Comparison of ENCODE assay signal across 11 cellular contexts in the genomic region with DNA sequence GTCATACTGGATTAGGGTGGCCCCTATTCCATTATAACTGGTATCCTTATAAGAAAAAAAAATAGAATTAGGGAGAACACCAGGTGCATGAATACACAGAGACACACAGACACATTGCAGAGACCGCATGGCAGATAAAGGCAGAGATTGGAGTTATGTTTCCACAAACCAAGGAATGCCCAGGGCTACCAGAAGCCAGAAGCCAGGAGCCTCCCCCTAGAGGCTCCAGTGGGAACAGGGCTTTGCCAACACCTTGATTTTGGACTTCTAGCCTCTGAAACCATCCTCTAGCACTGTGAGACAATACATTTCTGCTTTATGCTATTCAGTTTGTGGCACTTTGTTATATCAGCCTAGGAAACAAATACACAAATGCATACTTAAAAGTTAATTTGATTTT. TPM values are rescaled to one million over a fixed set of nuclear protein-coding genes. Genes with fewer than 3 reads are reported as not detected.
DNase-seq lines count a peak whose midpoint lies in the region; ATAC-seq and TF ChIP-seq lines count a peak whose summit lies in the region.
"Had no signal": no experiment of that assay in that cellular context is flagged by ENCODE, and none has a peak within 500 bp of the region (broad histone marks: within the 10 kb centered on the region; RNA-seq: fewer than 3 reads in every experiment).

No MANE protein-coding gene starts in this region.

- ATAC-seq in RWPE2 (ENCODE audit: low read depth) (peak; percentile 28; the same call in 2 of the 3 replicates), gastrocnemius medialis (no peak)

- H3K9me3 ChIP-seq in GM23248 (ENCODE audit: low read depth) (no peaks in the 10 kb centered on the region), RWPE2 (ENCODE audit: severe bottlenecking) (no peaks in the 10 kb centered on the region), gastrocnemius medialis (no peaks in the 10 kb centered on the region), tibial nerve (no peaks in the 10 kb centered on the region)
- H3K9me3 ChIP-seq: SJSA1 had no signal

- H3K4me3 ChIP-seq in GM23248 (no peak overlapping the region), RWPE2 (ENCODE audit: severe bottlenecking) (no peak overlapping the region), gastrocnemius medialis (no peak overlapping the region), tibial nerve (no peak overlapping the region)
- H3K4me3 ChIP-seq: SJSA1 had no signal

- in situ Hi-C loops in GM23248 (cut with MboI), result no loop called here
- in situ Hi-C loops in gastrocnemius medialis (cut with MboI; ENCODE audit: low sequenced_read_pairs in 4 of 4), result loop anchor here in 2 of 4 donors (25.0 kb wide), 1 partner anchor 213 kb away; no protein-coding TSS in a partner anchor

- H3K27me3 ChIP-seq in GM23248 (replicated peaks; ENCODE audit: insufficient read depth), result no peaks in the 10 kb centered on the region
- no peaks in the 10 kb centered on the region for H3K27me3 ChIP-seq in RWPE2 (ENCODE audit: insufficient read depth, poor library complexity, severe bottlenecking)
- H3K27me3 ChIP-seq in gastrocnemius medialis, result no peaks in the 10 kb centered on the region
- H3K27me3 ChIP-seq in tibial nerve, result no peaks in the 10 kb centered on the region
- H3K27me3 ChIP-seq: SJSA1 had no signal

- 0 out of 2 replicates have a peak, but pooled peaks cover 5% of the 10 kb centered on the region for H3F3A ChIP-seq in GM23248 (ENCODE audit: insufficient read depth)

- DNase-seq in AG09319 (ENCODE audit: extremely low read depth, low read depth) (no peak), GM23248 (peak; percentile 22), RWPE2 (ENCODE audit: low spot score) (no peak), iPS-NIHi7 (ENCODE audit: extremely low spot score) (peak; percentile 50), gastrocnemius medialis (no peak), 8988T (no peak), tibial nerve (ENCODE audit: low spot score in 2 of 2) (no peak), KG1 (lab: John Stamatoyannopoulos, UW) (no peak)
- DNase-seq: aorta, NCI-H1105 treated with DMSO at 0.1 percent for 48 hours had no signal

- H3K9ac ChIP-seq in GM23248, result no peak overlapping the region

- no peak overlapping the region for H2AFZ ChIP-seq in GM23248

- TF ChIP-seq POLR2A in gastrocnemius medialis (IDR thresholded peaks at IDR 0.05) (no peak), tibial nerve (IDR thresholded peaks at IDR 0.05) (no peak)

- peaks cover 11% of the 10 kb centered on the region for H3K4me1 ChIP-seq in GM23248 (ENCODE audit: insufficient read depth)
- H3K4me1 ChIP-seq in RWPE2 (ENCODE audit: insufficient read depth, poor library complexity, severe bottlenecking), result peaks cover 22% of the 10 kb centered on the region
- H3K4me1 ChIP-seq in gastrocnemius medialis, result peaks cover 12 to 20% of the 10 kb centered on the region in 2 donors
- H3K4me1 ChIP-seq in tibial nerve, result peaks cover 0 to 28% (median 4%) of the 10 kb centered on the region in 4 donors

- no peaks in the 10 kb centered on the region for H4K20me1 ChIP-seq in GM23248 (ENCODE audit: insufficient read depth)

- TF ChIP-seq CTCF in AG09319 (IDR thresholded peaks at IDR 0.05; ENCODE audit: low read depth, low read length) (peak; percentile 9; the same call in 1 of the 2 replicates), RWPE2 (IDR thresholded peaks at IDR 0.05; ENCODE audit: poor library complexity, severe bottlenecking) (peak; percentile 60), gastrocnemius medialis (IDR thresholded peaks at IDR 0.05 in 4 of 5, conservative IDR thresholded peaks at IDR 0.05 in 1 of 5) (no peak), tibial nerve (IDR thresholded peaks at IDR 0.05) (no peak)

- 93 to 94% methylated on average over 1 of the region's 1 CpG for WGBS in GM23248 (ENCODE audit: low coverage in 1 of 2, low lambda C conversion rate in 2 of 2, missing lambda C conversion rate in 2 of 2), 2 experiments
- 97 to 100% methylated on average over 1 of the region's 1 CpG for WGBS in tibial nerve, 2 donors

- intact Hi-C loops in gastrocnemius medialis (cut with DNase I; ENCODE audit: low total_unique reads), result no loop called here

- H3K79me2 ChIP-seq in GM23248 (ENCODE audit: insufficient read depth), result peaks cover 94% of the 10 kb centered on the region

- H3K9me2 ChIP-seq in GM23248 (ENCODE audit: insufficient read depth), result no peaks in the 10 kb centered on the region

- TF ChIP-seq EP300 in tibial nerve (IDR thresholded peaks at IDR 0.05), result no peak

- H3K27ac ChIP-seq in GM23248 (no peak overlapping the region), RWPE2 (ENCODE audit: poor library complexity, severe bottlenecking) (no peak overlapping the region), gastrocnemius medialis (no peak overlapping the region), tibial nerve (no peak overlapping the region)
- H3K27ac ChIP-seq: SJSA1 had no signal

- H3K36me3 ChIP-seq in GM23248 (ENCODE audit: low read depth) (no peaks in the 10 kb centered on the region), RWPE2 (ENCODE audit: low read depth) (peaks cover 7% of the 10 kb centered on the region), gastrocnemius medialis (no peaks in the 10 kb centered on the region), tibial nerve (peaks cover 0 to 4% (median 0%) of the 10 kb centered on the region in 3 donors)

- no peak overlapping the region for H3K4me2 ChIP-seq in GM23248 (ENCODE audit: unreplicated experiment)

RNA-seq across cellular contexts. Expression of a gene that starts 10.4 kb away (rescaled TPM):
- 129 and 152 TPM in 2 replicates for total RNA-seq in GM23248 (2014; rRNA removed; shearing (Covaris generic))
- polyA plus RNA-seq in GM23248 (2016; fragmentation: Nextera tagmentation; extraction: Ambion mirVana), result 93.4 and 94.7 TPM in 2 replicates
- 10 to 100 TPM; 28.4 to 35.4 (median 32.1) TPM for total RNA-seq in gastrocnemius medialis
- 100 to 1,000 TPM in 2 of 4 donors, 10 to 100 TPM in 2; 78.3 to 116 (median 104) TPM for total RNA-seq in tibial nerve

Comparison
In these comparisons a context has a peak if more than half of its experiments do, and no peak if none do; other contexts are left out.
1. DNase-seq: peak in GM23248 (single experiment) and iPS-NIHi7 (single experiment); none in AG09319 (single experiment), RWPE2 (single experiment), gastrocnemius medialis (0 of 2), 8988T (single experiment), tibial nerve (0 of 2) and KG1 (single experiment).
2. CTCF ChIP-seq: peak in AG09319 (single experiment) and RWPE2 (single experiment); none in gastrocnemius medialis (0 of 5) and tibial nerve (0 of 5).